11 cellular contexts compared by ENCODE assay signal in genomic region chr2:54482725-54483124, GRCh38. TPM values are rescaled to one million over a fixed set of nuclear protein-coding genes. Genes with fewer than 3 reads are reported as not detected.
DNase-seq lines count a peak whose midpoint lies in the region; ATAC-seq, FAIRE-seq and TF ChIP-seq lines count a peak whose summit lies in the region.
"Had no signal": no experiment of that assay in that cellular context is flagged by ENCODE, and none has a peak within 500 bp of the region (broad histone marks: within the 10 kb centered on the region; RNA-seq: fewer than 3 reads in every experiment).

No MANE protein-coding gene starts in this region.

- H3K4ac ChIP-seq in H9 (ENCODE audit: low read depth, low read length) = no peak overlapping the region

- POLR2A ChIA-PET in K562 (lab: Yijun Ruan, JAX) = no interaction called here

- peaks cover 12 to 26% of the 10 kb centered on the region in 2 experiments for H3K4me1 Mint-ChIP-seq in H9

- no peak for TF ChIP-seq CTCF in H9 (conservative IDR thresholded peaks at IDR 0.05)
- no peak for TF ChIP-seq CTCF in K562 (IDR thresholded peaks at IDR 0.05 in 2 of 3, conservative IDR thresholded peaks at IDR 0.05 in 1 of 3; ENCODE audit: insufficient read depth in 2 of 3, low read depth in 1 of 3, low read length in 3 of 3)
- no peak for TF ChIP-seq CTCF in stomach (IDR thresholded peaks at IDR 0.05)

- TF ChIP-seq RAD21 in K562 (CRISPR knock-in tag; conservative IDR thresholded peaks at IDR 0.05 in 1 of 2, IDR thresholded peaks at IDR 0.05 in 1 of 2) = no peak

- DNase-seq in H9 (no peak), K562 (ENCODE audit: extremely low read depth in 1 of 4, low spot score in 3 of 4) (no peak), right cardiac atrium (peak; percentile 60 to 80 (median 73)), stomach (no peak), cerebellar cortex (ENCODE audit: low spot score) (no peak), inferior parietal cortex (ENCODE audit: extremely low spot score) (no peak), mesenteric fat pad (ENCODE audit: low spot score) (no peak)
- DNase-seq: NCI-H1436 treated with DMSO at 0.1 percent for 48 hours, WERI-Rb-1 had no signal

- no peak overlapping the region for H2BK120ac ChIP-seq in H9 (ENCODE audit: low read depth, low read length, poor library complexity, severe bottlenecking)

- H2AFZ ChIP-seq in H9 (ENCODE audit: low read length) (no peak overlapping the region), K562 (ENCODE audit: low read depth, low read length) (peak overlapping the region; percentile 22)

- no peak overlapping the region for H2BK5ac ChIP-seq in H9 (ENCODE audit: insufficient read length, low read length)

- CTCF ChIA-PET in K562 (lab: Yijun Ruan, JAX; ENCODE audit: low intra/inter-chr PET ratio) = no interaction called here

- no peak overlapping the region for H3T11ph ChIP-seq in H9 (ENCODE audit: low read length)

- H3K23me2 ChIP-seq in H9 (ENCODE audit: insufficient read length, low read depth, low read length, poor library complexity, severe bottlenecking) = no peaks in the 10 kb centered on the region

- H3K36me3 Mint-ChIP-seq in H9 (ENCODE audit: insufficient read depth in 1 of 3, low read depth in 3 of 3) = peaks cover 9 to 22% (median 16%) of the 10 kb centered on the region in 3 experiments

- TF ChIP-seq POLR2A in K562 (conservative IDR thresholded peaks at IDR 0.05) (no peak), stomach (IDR thresholded peaks at IDR 0.05) (no peak)

- H3K27me3 ChIP-seq in H9 (ENCODE audit: insufficient read depth, low read length) (no peaks in the 10 kb centered on the region), K562 (ENCODE audit: control insufficient read depth in 2 of 2, insufficient read depth in 2 of 2, low read length in 2 of 2) (no peaks in the 10 kb centered on the region), right cardiac atrium (ENCODE audit: control insufficient read depth, insufficient read depth) (no peaks in the 10 kb centered on the region), stomach (no peaks in the 10 kb centered on the region)

- no peak overlapping the region for H3K18ac ChIP-seq in H9 (ENCODE audit: insufficient read length, low read depth, low read length)

- H3K36me3 ChIP-seq in K562 (ENCODE audit: control insufficient read depth, insufficient read depth, low read length) = no peaks in the 10 kb centered on the region
- H3K36me3 ChIP-seq in stomach = no peaks in the 10 kb centered on the region
- H3K36me3 ChIP-seq: WERI-Rb-1 had no signal

- H3K79me2 ChIP-seq in H9 (ENCODE audit: insufficient read depth, low read length) (no peaks in the 10 kb centered on the region), K562 (ENCODE audit: control insufficient read depth, insufficient read depth, low read length) (no peaks in the 10 kb centered on the region)

- H2BK15ac ChIP-seq in H9 (ENCODE audit: low read depth, low read length) = no peak overlapping the region

- no peak overlapping the region for H3K14ac ChIP-seq in H9 (ENCODE audit: insufficient read depth, low read length)

- no peaks in the 10 kb centered on the region; the same call in 1 of the 2 replicates for H3K27me3 Mint-ChIP-seq in H9 (ENCODE audit: low read depth)

- H3K4me3 Mint-ChIP-seq in H9 = no peak overlapping the region

- BruUV-seq in K562 (replicated peaks; lab: Mats Ljungman, UMichigan) = no TSS peak

- no peak overlapping the region for H4K91ac ChIP-seq in H9 (ENCODE audit: insufficient read length, low read depth, low read length)

- H3K9me3 Mint-ChIP-seq in H9 = peaks cover 17 to 19% of the 10 kb centered on the region in 2 experiments

- H2BK20ac ChIP-seq in H9 (ENCODE audit: low read depth, low read length, poor library complexity, severe bottlenecking) = no peak overlapping the region

- peak; percentile 46; the same call in 2 of the 3 replicates for ATAC-seq in K562
- peak; percentile 78 to 85 for ATAC-seq in right cardiac atrium
- no peak for ATAC-seq in HG02571 (IDR thresholded peaks at IDR 0.05; ENCODE audit: unreplicated experiment)

- intact Hi-C loops in K562 (cut with micrococcal nuclease) (no loop called here), right cardiac atrium (cut with DNase I) (no loop called here), stomach (cut with DNase I; ENCODE audit: low total_unique reads) (no loop called here)

- H3K23ac ChIP-seq in H9 (ENCODE audit: insufficient read length, low read depth, low read length) = no peak overlapping the region

- H3K4me1 ChIP-seq in H9 (ENCODE audit: insufficient read depth, low read length) = peaks cover 2% of the 10 kb centered on the region; the same call in 1 of the 2 replicates
- H3K4me1 ChIP-seq in K562 (replicated peaks in 1 of 2; ENCODE audit: control insufficient read depth in 2 of 2, insufficient read depth in 2 of 2, low read length in 2 of 2) = no peaks in the 10 kb centered on the region; a peak in 1 of 5 replicates
- H3K4me1 ChIP-seq in right cardiac atrium (ENCODE audit: control insufficient read depth, insufficient read depth, low read length) = peaks cover 26% of the 10 kb centered on the region
- H3K4me1 ChIP-seq in stomach = peaks cover 28 to 68% (median 48%) of the 10 kb centered on the region in 4 donors

- H3K9me3 ChIP-seq in H9 (ENCODE audit: control insufficient read depth, low read depth, low read length) (no peaks in the 10 kb centered on the region), K562 (replicated peaks; ENCODE audit: control insufficient read depth, insufficient read depth, low read depth, low read length) (no peaks in the 10 kb centered on the region), right cardiac atrium (ENCODE audit: control insufficient read depth, low read length) (no peaks in the 10 kb centered on the region), stomach (no peaks in the 10 kb centered on the region)

- H4K8ac ChIP-seq in H9 (replicated peaks; ENCODE audit: insufficient read length, low read depth, low read length) = no peak overlapping the region

- H3K79me1 ChIP-seq in H9 (ENCODE audit: insufficient read depth, low read depth, low read length, poor library complexity, severe bottlenecking) = no peaks in the 10 kb centered on the region

- no peak overlapping the region for H3K56ac ChIP-seq in H9 (ENCODE audit: insufficient read length, low read depth, low read length)

- H3K4me2 ChIP-seq in H9 (ENCODE audit: insufficient read depth, insufficient read length, low read length) = no peak overlapping the region
- no peak overlapping the region for H3K4me2 ChIP-seq in K562 (ENCODE audit: insufficient read depth, low read length)

- H3K27ac ChIP-seq in H9 (ENCODE audit: insufficient read length, low read depth, low read length) = no peak overlapping the region
- H3K27ac ChIP-seq in K562 (ENCODE audit: extremely low read depth, low read depth, low read length) = no peak overlapping the region
- H3K27ac ChIP-seq in right cardiac atrium (ENCODE audit: low read length) = peak overlapping the region; percentile 0
- peak overlapping the region in 4 of 5 donors; percentile 21 to 68 (median 60) for H3K27ac ChIP-seq in stomach
- H3K27ac ChIP-seq: WERI-Rb-1 had no signal

- peak overlapping the region; percentile 44 to 81 (median 69); a peak in 2 of 7 replicates for H3K27ac Mint-ChIP-seq in H9

- H3K4me3 ChIP-seq in K562 (no peak overlapping the region), right cardiac atrium (ENCODE audit: low read length) (no peak overlapping the region), stomach (no peak overlapping the region)

- no peak overlapping the region for H4K5ac ChIP-seq in H9 (ENCODE audit: insufficient read length, low read depth, low read length)

- in situ Hi-C loops in K562 (cut with MboI) = no loop called here

- H4K20me1 ChIP-seq in H9 (ENCODE audit: control insufficient read depth, insufficient read depth, insufficient read length) = no peaks in the 10 kb centered on the region
- H4K20me1 ChIP-seq in K562 (replicated peaks; ENCODE audit: control insufficient read depth, insufficient read depth, low read length) = no peaks in the 10 kb centered on the region

- H2AK5ac ChIP-seq in H9 (ENCODE audit: insufficient read length, low read length) = no peak overlapping the region

- H3K9ac ChIP-seq in H9 (ENCODE audit: extremely low read depth, insufficient read length, low read length) (no peak overlapping the region), K562 (ENCODE audit: insufficient read depth in 1 of 2, low read depth in 2 of 2, low read length in 2 of 2) (no peak overlapping the region)

- H3K9me1 ChIP-seq in K562 (ENCODE audit: control insufficient read depth, insufficient read depth, low read length) = no peaks in the 10 kb centered on the region

- no peak overlapping the region for H2BK12ac ChIP-seq in H9 (ENCODE audit: insufficient read length, low read depth, low read length)

- no CpG with 5 or more reads among the region's 5 CpGs for WGBS in H9 (ENCODE audit: extremely low coverage, insufficient read length, low lambda C conversion rate)
- WGBS in K562 (ENCODE audit: insufficient coverage, low coverage, missing lambda C conversion rate) = 8% methylated on average over 5 of the region's 5 CpGs
- WGBS in right cardiac atrium = 21% methylated on average over 5 of the region's 5 CpGs
- WGBS in stomach, 5 donors = 12 to 32% (median 18%) methylated on average over 5 of the region's 5 CpGs

- no peak for FAIRE-seq in K562 (lab: Jason Lieb, UNC)
- FAIRE-seq: colon had no signal

- no peak for TF ChIP-seq EP300 in K562 (IDR thresholded peaks at IDR 0.05; ENCODE audit: low read length)
- no peak for TF ChIP-seq EP300 in stomach (IDR thresholded peaks at IDR 0.05)

RNA-seq across cellular contexts. Expression of gene SPTBN1, which starts 26.6 kb away (rescaled TPM):
- total RNA-seq in H9 (2021) (160 and 164 TPM in 2 replicates), K562 (2014; rRNA removed) (44.7 and 50.1 TPM in 2 replicates), K562 (2014; rRNA removed; fragmentation: Illumina TruSeq; extraction: Trizol) (34.4 and 35.3 TPM in 2 replicates), K562 (2015; rRNA removed; fragmentation: Illumina TruSeq; extraction: Trizol) (53.1 and 53.7 TPM in 2 replicates), K562 (2021) (56.6 and 66.8 TPM in 2 replicates), right cardiac atrium (100 to 1,000 TPM; 304 to 348 (median 336) TPM), stomach (100 to 1,000 TPM; 155 to 475 (median 267) TPM), mesenteric fat pad (776 TPM)
- 34.6 and 62.2 TPM in 2 replicates for total RNA-seq in K562 (2011; cell fraction: chromatin; rRNA removed; ENCODE audit: low replicate concordance)
- total RNA-seq in K562 (2011; cell fraction: nucleolus; rRNA removed) = 19.0 and 22.5 TPM in 2 replicates
- total RNA-seq in K562 (2011; cell fraction: nucleoplasm; rRNA removed) = 39.6 and 60.9 TPM in 2 replicates
- polyA plus RNA-seq in K562 (2011; rRNA removed) (10.0 and 12.3 TPM in 2 replicates), K562 (2014; fragmentation: Illumina TruSeq; extraction: Trizol) (30.3 and 31.4 TPM in 2 replicates), K562 (2014; fragmentation: Nextera tagmentation; extraction: Ambion mirVana) (10 to 100 TPM in 1 of 2 experiments, 1 to 10 TPM in 1; 8.9 to 16.8 TPM), K562 (2014; rRNA removed) (22.5 and 25.2 TPM in 2 replicates), right cardiac atrium (141 TPM), stomach (10 to 100 TPM; 28.7 to 33.6 (median 29.6) TPM)
- polyA plus RNA-seq in K562 (2011; cell fraction: cytosol; rRNA removed) = 4.5 and 5.6 TPM in 2 replicates
- polyA plus RNA-seq in K562 (2011; cell fraction: nucleus; rRNA removed) = 37.2 and 71.1 TPM in 2 replicates
- 38.4 and 48.5 TPM in 2 replicates for polyA plus RNA-seq in K562 (2012)
- polyA minus RNA-seq in K562 (2011; rRNA and poly(A)+ RNA removed) = 28.4 and 38.6 TPM in 2 replicates
- 19.4 and 23.3 TPM in 2 replicates for polyA minus RNA-seq in K562 (2011; cell fraction: cytosol; rRNA and poly(A)+ RNA removed)
- 21.3 and 77.5 TPM in 2 replicates for polyA minus RNA-seq in K562 (2011; cell fraction: nucleus; rRNA and poly(A)+ RNA removed)

Comparison
In these comparisons a context has a peak if more than half of its experiments do, and no peak if none do; other contexts are left out.
1. DNase-seq: peak in right cardiac atrium (3 of 3); none in H9 (single experiment), K562 (0 of 4), stomach (single experiment), cerebellar cortex (single experiment), inferior parietal cortex (single experiment) and mesenteric fat pad (single experiment).
2. H3K27ac ChIP-seq: peak in right cardiac atrium (single experiment) and stomach (4 of 5); none in H9 (single experiment) and K562 (single experiment).